8 cellular contexts compared by ENCODE assay signal in genomic region chr15:64841258-64842098, GRCh38. TPM values are rescaled to one million over a fixed set of nuclear protein-coding genes. Genes with fewer than 3 reads are reported as not detected.
A peak's percentile ranks its signal among the peaks of the same experiment; 100 is the strongest.
DNase-seq lines count a peak whose midpoint lies in the region; ATAC-seq and TF ChIP-seq lines count a peak whose summit lies in the region.

Gene PLEKHO2 (plus strand): TSS chr15:64841915. CDS start chr15:64842017, 102 bp downstream.

- no peaks in the 10 kb centered on the region for H3K27me3 Mint-ChIP-seq in activated T-helper 17 cell treated with anti-CD3 and anti-CD28 coated beads, Interleukin-2, amount 50 U/mL, for 72 hours
- H3K27me3 Mint-ChIP-seq in naive thymus-derived CD8-positive, alpha-beta T cell = no peaks in the 10 kb centered on the region
- H3K27me3 Mint-ChIP-seq in stimulated activated naive B cell treated with anti-CD40 and anti-IgM and Interleukin-4, amounts not matched to agents 10 μg/mL and 1 μg/mL and 100 μg/mL, for 72 hours = no peaks in the 10 kb centered on the region

- peaks cover 4% of the 10 kb centered on the region; the same call in 1 of the 2 replicates for H4K20me1 ChIP-seq in Karpas-422 (ENCODE audit: insufficient read depth, low read depth, low read length)

- peaks cover 41% of the 10 kb centered on the region for H3K36me3 Mint-ChIP-seq in activated T-helper 17 cell treated with anti-CD3 and anti-CD28 coated beads, Interleukin-2, amount 50 U/mL, for 72 hours (ENCODE audit: low read depth)
- H3K36me3 Mint-ChIP-seq in naive thymus-derived CD8-positive, alpha-beta T cell = no peaks in the 10 kb centered on the region
- H3K36me3 Mint-ChIP-seq in stimulated activated naive B cell treated with anti-CD40 and anti-IgM and Interleukin-4, amounts not matched to agents 10 μg/mL and 1 μg/mL and 100 μg/mL, for 72 hours = peaks cover 5 to 20% of the 10 kb centered on the region in 2 donors

- H3K27ac Mint-ChIP-seq in activated T-helper 17 cell treated with anti-CD3 and anti-CD28 coated beads, Interleukin-2, amount 50 U/mL, for 72 hours = peak within 1 kb of the TSS; percentile 92
- H3K27ac Mint-ChIP-seq in naive thymus-derived CD8-positive, alpha-beta T cell = peak within 1 kb of the TSS; percentile 82 to 96 (median 93)
- peak within 1 kb of the TSS; percentile 75 for H3K27ac Mint-ChIP-seq in stimulated activated naive B cell treated with anti-CD40 and anti-IgM and Interleukin-4, amounts not matched to agents 10 μg/mL and 1 μg/mL and 100 μg/mL, for 72 hours

- POLR2A ChIA-PET in RWPE1 (lab: Yijun Ruan, JAX; ENCODE audit: low non-redundant PET) = interaction anchor here (0.5 to 1.2 kb wide), 2 partner anchors 41 to 53 kb away, joined by 3 read pairs; no protein-coding TSS in a partner anchor
- POLR2A ChIA-PET in naive thymus-derived CD8-positive, alpha-beta T cell (lab: Charles Lee) = interaction anchor here (0.7 to 2.8 kb wide), 8 partner anchors 9 to 836 kb away, joined by 3 to 50 read pairs (median 4); partner anchors contain the start of gene PIF1

- peak within 1 kb of the TSS; percentile 97 for H3K4me3 Mint-ChIP-seq in activated T-helper 17 cell treated with anti-CD3 and anti-CD28 coated beads, Interleukin-2, amount 50 U/mL, for 72 hours
- H3K4me3 Mint-ChIP-seq in naive thymus-derived CD8-positive, alpha-beta T cell = peak within 1 kb of the TSS; percentile 81 to 99 (median 93)
- H3K4me3 Mint-ChIP-seq in stimulated activated naive B cell treated with anti-CD40 and anti-IgM and Interleukin-4, amounts not matched to agents 10 μg/mL and 1 μg/mL and 100 μg/mL, for 72 hours = peak within 1 kb of the TSS; percentile 93 to 96

- H3K4me1 Mint-ChIP-seq in activated T-helper 17 cell treated with anti-CD3 and anti-CD28 coated beads, Interleukin-2, amount 50 U/mL, for 72 hours = peaks cover 50% of the 10 kb centered on the region
- H3K4me1 Mint-ChIP-seq in naive thymus-derived CD8-positive, alpha-beta T cell = peaks cover 52 to 87% (median 83%) of the 10 kb centered on the region in 4 donors
- H3K4me1 Mint-ChIP-seq in stimulated activated naive B cell treated with anti-CD40 and anti-IgM and Interleukin-4, amounts not matched to agents 10 μg/mL and 1 μg/mL and 100 μg/mL, for 72 hours = peaks cover 54 to 59% of the 10 kb centered on the region in 2 donors

- CTCF ChIA-PET in RWPE1 (lab: Yijun Ruan, JAX) = interaction anchor here (0.6 to 0.7 kb wide), 2 partner anchors 69 to 110 kb away, joined by 3 to 5 read pairs; no protein-coding TSS in a partner anchor

- H3K9me3 ChIP-seq in Karpas-422 (ENCODE audit: low read length) = no peaks in the 10 kb centered on the region

- H3K27me3 ChIP-seq in Karpas-422 (ENCODE audit: low read length) = no peaks in the 10 kb centered on the region

- H3K9me3 Mint-ChIP-seq in activated T-helper 17 cell treated with anti-CD3 and anti-CD28 coated beads, Interleukin-2, amount 50 U/mL, for 72 hours = no peaks in the 10 kb centered on the region
- H3K9me3 Mint-ChIP-seq in naive thymus-derived CD8-positive, alpha-beta T cell = no peaks in the 10 kb centered on the region
- H3K9me3 Mint-ChIP-seq in stimulated activated naive B cell treated with anti-CD40 and anti-IgM and Interleukin-4, amounts not matched to agents 10 μg/mL and 1 μg/mL and 100 μg/mL, for 72 hours = no peaks in the 10 kb centered on the region

- peak within 1 kb of the TSS; percentile 85 for H3K9ac ChIP-seq in Karpas-422 (ENCODE audit: low read length)

- TF ChIP-seq CTCF in RWPE1 (conservative IDR thresholded peaks at IDR 0.05; ENCODE audit: low read depth) = no peak
- no peak for TF ChIP-seq CTCF in fibroblast of mammary gland (conservative IDR thresholded peaks at IDR 0.05; ENCODE audit: control insufficient read depth, insufficient read depth, low read depth, low read length)

- ATAC-seq in GM21737 (IDR thresholded peaks at IDR 0.05; ENCODE audit: unreplicated experiment) = peak; percentile 50
- peak; percentile 84 for ATAC-seq in activated T-helper 17 cell treated with anti-CD3 and anti-CD28 coated beads, Interleukin-2, amount 50 U/mL, for 72 hours (replicated peaks)
- peak; percentile 76 to 78 for ATAC-seq in naive thymus-derived CD8-positive, alpha-beta T cell
- peak; percentile 81 to 86 for ATAC-seq in stimulated activated naive B cell treated with anti-CD40 and anti-IgM and Interleukin-4, amounts not matched to agents 10 μg/mL and 1 μg/mL and 100 μg/mL, for 72 hours (replicated peaks)

- peaks cover 33% of the 10 kb centered on the region for H3K79me2 ChIP-seq in Karpas-422 (ENCODE audit: low read length)

- H2AFZ ChIP-seq in Karpas-422 (ENCODE audit: low read length) = peak within 1 kb of the TSS; percentile 78; the same call in 1 of the 2 replicates

- H3K4me1 ChIP-seq in Karpas-422 (ENCODE audit: low read length) = peaks cover 53% of the 10 kb centered on the region

- H3K4me3 ChIP-seq in Karpas-422 (ENCODE audit: low read length) (peak within 1 kb of the TSS; percentile 80), fibroblast of mammary gland (ENCODE audit: control insufficient read depth, low read depth, low read length) (peak within 1 kb of the TSS; percentile 86)

- no peaks in the 10 kb centered on the region for H3K36me3 ChIP-seq in Karpas-422 (ENCODE audit: insufficient read depth, low read length)

- no peaks in the 10 kb centered on the region for H3K9me2 ChIP-seq in Karpas-422 (replicated peaks; ENCODE audit: insufficient read depth, low read length)

- peak; percentile 57 for DNase-seq in DMS79 treated with DMSO at 0.1 percent for 48 hours (lab: John Stamatoyannopoulos, UW)
- peak; percentile 97 for DNase-seq in Karpas-422
- peak; percentile 98 for DNase-seq in RWPE1 (ENCODE audit: low spot score)
- peak; percentile 91 for DNase-seq in fibroblast of mammary gland (ENCODE audit: low read depth)
- peak; percentile 77 to 96 (median 82) for DNase-seq in naive thymus-derived CD8-positive, alpha-beta T cell
- peak; percentile 83 for DNase-seq in stimulated activated naive B cell treated with anti-CD40 and anti-IgM and Interleukin-4, amounts not matched to agents 10 μg/mL and 1 μg/mL and 100 μg/mL, for 72 hours

- H3K4me2 ChIP-seq in Karpas-422 (ENCODE audit: low read depth, low read length, poor library complexity, severe bottlenecking) = peak within 1 kb of the TSS; percentile 83

- H3K27ac ChIP-seq in Karpas-422 (ENCODE audit: low read length) = peak within 1 kb of the TSS; percentile 53
- peak within 1 kb of the TSS; percentile 92 for H3K27ac ChIP-seq in RWPE1

RNA-seq across cellular contexts. Expression of gene PLEKHO2, which starts in this region (rescaled TPM):
- total RNA-seq in Karpas-422 (2014; rRNA removed; shearing (Covaris generic); ENCODE audit: low replicate concordance) = 10.1 and 18.0 TPM in 2 replicates
- 10 to 100 TPM; 21.8 to 25.9 TPM for total RNA-seq in activated T-helper 17 cell treated with anti-CD3 and anti-CD28 coated beads, Interleukin-2, amount 50 U/mL, for 72 hours
- 1 to 10 TPM; 8.6 TPM for total RNA-seq in naive thymus-derived CD8-positive, alpha-beta T cell
- 10 to 100 TPM in 2 of 3 donors, 1 to 10 TPM in 1; 8.9 to 19.3 (median 12.0) TPM for polyA plus RNA-seq in naive thymus-derived CD8-positive, alpha-beta T cell

Comparison
In these comparisons a context has a peak if more than half of its experiments do, and no peak if none do; other contexts are left out.
1. Peak in every context shown above with its lines: DNase-seq, ATAC-seq, H3K4me3 ChIP-seq and H3K27ac ChIP-seq.